8 cellular contexts compared by ENCODE assay signal in genomic region chr1:245153081-245153644, GRCh38. TPM values are rescaled to one million over a fixed set of nuclear protein-coding genes. Genes with fewer than 3 reads are reported as not detected.
DNase-seq lines count a peak whose midpoint lies in the region; TF ChIP-seq lines count a peak whose summit lies in the region.

No MANE protein-coding gene starts in this region.

- H3K36me3 ChIP-seq in adipocyte (ENCODE audit: control insufficient read depth, insufficient read depth, low read length, severe bottlenecking) (no peaks in the 10 kb centered on the region), left ventricle myocardium inferior (no peaks in the 10 kb centered on the region), uterus (no peaks in the 10 kb centered on the region)

- DNase-seq in NCI-H2196 (lab: John Stamatoyannopoulos, UW; ENCODE audit: unreplicated experiment) (peak; percentile 43), NCI-H2196 treated with DMSO at 0.1 percent for 48 hours (lab: John Stamatoyannopoulos, UW; ENCODE audit: unreplicated experiment) (no peak), NB4 (ENCODE audit: low read depth) (peak; percentile 84), T follicular helper cell (ENCODE audit: low read depth) (peak; percentile 47), adipocyte (ENCODE audit: low read depth) (peak; percentile 93), left ventricle myocardium inferior (peak; percentile 26), posterior cingulate gyrus (peak; percentile 35 to 96 (median 68)), uterus (peak; percentile 31 to 42)

- H3K4me1 ChIP-seq in adipocyte (ENCODE audit: control insufficient read depth, insufficient read depth, low read length) (peaks cover 17% of the 10 kb centered on the region), left ventricle myocardium inferior (peaks cover 43% of the 10 kb centered on the region), uterus (peaks cover 0 to 32% of the 10 kb centered on the region in 2 donors)

- H3K4me3 ChIP-seq in NB4 (ENCODE audit: low read depth, low read length) = no peak overlapping the region
- peak overlapping the region; percentile 83 for H3K4me3 ChIP-seq in adipocyte (ENCODE audit: low read length)
- H3K4me3 ChIP-seq in left ventricle myocardium inferior = peak overlapping the region; percentile 76
- peak overlapping the region; percentile 30 to 41 for H3K4me3 ChIP-seq in uterus

- TF ChIP-seq CTCF in NB4 (IDR thresholded peaks at IDR 0.05; ENCODE audit: low read depth, low read length) (peak; percentile 45), left ventricle myocardium inferior (IDR thresholded peaks at IDR 0.05; ENCODE audit: borderline replicate concordance) (peak; percentile 80), uterus (IDR thresholded peaks at IDR 0.05) (peak; percentile 41 to 66 (median 48))

- TF ChIP-seq POLR2A in NB4 (IDR thresholded peaks at IDR 0.05; ENCODE audit: extremely low read depth, insufficient read length) = no peak
- TF ChIP-seq POLR2A in uterus (IDR thresholded peaks at IDR 0.05) = no peak

- H3K27me3 ChIP-seq in adipocyte (replicated peaks; ENCODE audit: control insufficient read depth, insufficient read depth, low read length) = peaks cover 11% of the 10 kb centered on the region
- H3K27me3 ChIP-seq in left ventricle myocardium inferior (ENCODE audit: low read depth) = peaks cover 72% of the 10 kb centered on the region
- H3K27me3 ChIP-seq in uterus = peaks cover 0 to 6% of the 10 kb centered on the region in 2 donors

- intact Hi-C loops in left ventricle myocardium inferior (cut with micrococcal nuclease) = loop anchor here (5.0 to 10.0 kb wide), 3 partner anchors 232 to 1292 kb away; no protein-coding TSS in a partner anchor
- intact Hi-C loops in posterior cingulate gyrus (cut with DNase I) = loop anchor here (5.0 to 10.0 kb wide), 2 partner anchors 1132 to 1299 kb away; no protein-coding TSS in a partner anchor
- intact Hi-C loops in uterus (cut with DNase I; ENCODE audit: low total_unique reads) = loop anchor here (5.0 kb wide), 1 partner anchor 1339 kb away; no protein-coding TSS in a partner anchor

- no peak overlapping the region for H3K9ac ChIP-seq in adipocyte (ENCODE audit: low read length)

- H3K9me3 ChIP-seq in adipocyte (ENCODE audit: control insufficient read depth, low read length) (peaks cover 8% of the 10 kb centered on the region), left ventricle myocardium inferior (replicated peaks) (no peaks in the 10 kb centered on the region), uterus (no peaks in the 10 kb centered on the region)

- no peak overlapping the region for H3K27ac ChIP-seq in left ventricle myocardium inferior (replicated peaks)
- H3K27ac ChIP-seq in uterus = no peak overlapping the region

RNA-seq across cellular contexts. Expression of gene KIF26B, which starts 1.6 kb away (rescaled TPM):
- 3.5 TPM for total RNA-seq in left ventricle myocardium inferior
- 10 to 100 TPM in 1 of 4 donors, 1 to 10 TPM in 1, under 1 TPM in 1, not detected in 1; 0.27 to 17.4 (median 1.3) TPM for total RNA-seq in uterus
